In the genomic region with DNA sequence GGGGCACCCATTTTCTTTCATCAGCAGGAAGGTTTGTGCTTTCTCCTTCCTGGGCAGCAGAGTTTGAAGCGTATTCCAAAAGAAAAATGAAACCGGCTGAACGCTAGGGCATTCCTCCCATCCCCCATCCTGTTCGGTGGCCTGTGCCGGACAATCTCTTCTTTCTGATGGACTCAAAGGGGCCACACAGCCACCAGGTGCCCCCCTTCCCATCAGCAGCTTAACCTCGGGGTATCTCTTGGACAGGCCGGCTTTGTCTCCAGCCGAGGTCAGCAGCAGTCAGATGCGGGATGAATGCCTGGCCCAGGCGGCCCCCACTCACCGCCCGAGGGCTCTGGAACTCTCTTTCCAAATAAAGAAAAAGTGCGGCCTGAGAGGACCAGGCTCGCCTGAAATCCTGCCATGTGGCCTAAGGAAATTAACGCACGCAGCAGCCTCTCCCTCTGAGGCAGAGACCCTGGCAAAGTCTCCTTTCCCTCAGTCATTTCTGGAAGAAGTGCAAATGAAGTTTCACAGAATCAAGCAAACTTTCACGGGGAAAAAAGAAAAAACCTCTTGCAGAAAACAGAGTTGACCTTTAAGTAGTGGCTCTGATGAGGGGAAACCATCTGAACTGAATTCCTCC, we compare ENCODE assay signal across 8 cellular contexts.
DNase-seq lines count a peak whose midpoint lies in the region; ATAC-seq lines count a peak whose summit lies in the region.

No MANE protein-coding gene starts in this region.

- intact Hi-C loops in Right ventricle myocardium inferior (cut with DNase I) (loop anchor here (2.0 kb wide), 1 partner anchor 66 kb away; no protein-coding TSS in a partner anchor), cardiac septum (cut with DNase I) (loop anchor here (2.0 kb wide), 1 partner anchor 66 kb away; no protein-coding TSS in a partner anchor)

- H3K27ac ChIP-seq in adipose tissue (ENCODE audit: low read depth, low read length): peak overlapping the region; percentile 99

- peak; percentile 18 for ATAC-seq in Right ventricle myocardium inferior

- H3K9me3 ChIP-seq in skeletal muscle satellite cell (replicated peaks; ENCODE audit: low read length): no peaks in the 10 kb centered on the region

- H3K4me2 ChIP-seq in skeletal muscle satellite cell (ENCODE audit: low read length): peak overlapping the region; percentile 82

- no peaks in the 10 kb centered on the region for H3K27me3 ChIP-seq in skeletal muscle satellite cell (ENCODE audit: control insufficient read depth, insufficient read depth, low read length)

- peaks cover 14% of the 10 kb centered on the region for H3K36me3 ChIP-seq in skeletal muscle satellite cell (ENCODE audit: insufficient read depth, low read length)

- DNase-seq in Right ventricle myocardium inferior (ENCODE audit: missing footprints) (peak; percentile 74), cardiac septum (ENCODE audit: low spot score) (no peak), hippocampal formation (lab: John Stamatoyannopoulos, UW) (peak; percentile 80 to 90), 8988T (no peak), NCI-H526 treated with DMSO at 0.1 percent for 48 hours (lab: John Stamatoyannopoulos, UW) (no peak)
- DNase-seq in NK-92 treated with Interleukin-12 subunit alpha and Interleukin-12 subunit beta, amount 100 ng/mL, for 24 hours (lab: John Stamatoyannopoulos, UW): no peak

- H3K9ac ChIP-seq in skeletal muscle satellite cell (ENCODE audit: low read depth, low read length): peak overlapping the region; percentile 88

- H3K4me1 ChIP-seq in skeletal muscle satellite cell (ENCODE audit: control insufficient read depth, insufficient read depth, low read length): peaks cover 68% of the 10 kb centered on the region

- H3K4me3 ChIP-seq in skeletal muscle satellite cell (ENCODE audit: low read length): peak overlapping the region; percentile 58

- WGBS in adipose tissue, 3 donors: 14 to 34% (median 25%) methylated on average over 17 of the region's 17 CpGs

Comparison
In these comparisons a context has a peak if more than half of its experiments do, and no peak if none do; other contexts are left out.
1. DNase-seq: peak in Right ventricle myocardium inferior (single experiment) and hippocampal formation (2 of 2); none in cardiac septum (single experiment), 8988T (single experiment), NK-92 treated with Interleukin-12 subunit alpha and Interleukin-12 subunit beta, amount 100 ng/mL, for 24 hours (single experiment) and NCI-H526 treated with DMSO at 0.1 percent for 48 hours (single experiment).